Comparison of ENCODE assay signal across 8 cellular contexts in the genomic region with DNA sequence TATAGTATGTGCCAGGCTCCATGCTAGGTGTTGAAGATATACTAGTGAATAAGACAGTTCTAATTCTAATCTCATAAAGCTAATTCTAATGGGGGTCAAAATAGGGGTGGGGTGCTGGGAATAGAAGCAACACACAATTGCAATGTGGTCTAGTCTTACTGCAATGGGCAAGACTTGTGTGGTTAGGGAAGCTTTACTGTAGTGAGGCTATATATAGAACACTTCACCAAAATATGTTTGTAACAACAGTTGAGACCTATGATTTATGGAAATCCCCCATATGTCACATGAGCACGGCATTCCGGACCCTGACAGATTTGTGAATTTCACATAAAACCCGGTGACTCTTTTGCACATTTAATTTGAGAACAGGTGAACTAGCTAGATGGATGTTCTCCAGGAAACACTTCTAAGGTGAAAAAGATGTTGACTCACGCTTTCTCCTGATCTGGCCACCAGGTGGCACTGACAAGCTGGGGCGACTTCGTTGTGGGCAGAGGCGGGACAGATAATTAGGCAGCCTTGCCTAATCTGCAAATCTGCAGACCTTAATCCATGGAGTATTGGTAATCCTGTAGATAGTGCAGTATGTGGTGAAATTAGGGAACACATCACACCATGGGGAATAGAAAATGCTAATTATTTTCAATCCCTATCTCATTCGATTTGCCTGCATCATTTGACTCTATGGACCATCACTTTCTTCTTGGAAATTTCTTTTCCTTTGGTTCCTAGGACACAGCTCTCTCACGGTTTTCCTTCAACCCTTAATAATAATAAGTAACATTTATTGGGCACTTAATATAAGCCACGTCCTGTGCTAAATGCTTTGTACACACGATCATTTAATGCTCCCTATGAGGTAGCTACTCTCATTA. TPM values are rescaled to one million over a fixed set of nuclear protein-coding genes. Genes with fewer than 3 reads are reported as not detected.
DNase-seq lines count a peak whose midpoint lies in the region; ATAC-seq and TF ChIP-seq lines count a peak whose summit lies in the region.

No MANE protein-coding gene starts in this region.

- no peaks in the 10 kb centered on the region for H3K9me3 Mint-ChIP-seq in mesothelial cell of epicardium

- ATAC-seq in HG02852 (IDR thresholded peaks at IDR 0.05; ENCODE audit: unreplicated experiment) (peak; percentile 53), HG02588 (IDR thresholded peaks at IDR 0.05; ENCODE audit: unreplicated experiment) (no peak)

- DNase-seq in DMS79 (lab: John Stamatoyannopoulos, UW) (peak; percentile 24), NCI-H526 treated with DMSO at 0.1 percent for 48 hours (lab: John Stamatoyannopoulos, UW) (peak; percentile 71), mesothelial cell of epicardium (ENCODE audit: low spot score in 2 of 2, unreplicated experiment in 2 of 2) (peak; percentile 42 to 70)
- DNase-seq in activated CD4-positive, alpha-beta T cell treated with anti-CD3 and anti-CD28 coated beads, Interleukin-2, amount 50 U/mL, for 4 hours: peak; percentile 68 to 73
- peak; percentile 69 for DNase-seq in effector CD4-positive, alpha-beta T cell
- DNase-seq in stimulated activated CD8-positive, alpha-beta memory T cell treated with anti-CD3 and anti-CD28 coated beads, Interleukin-4, amount 100 ng/mL, for 4 hours (ENCODE audit: low read depth in 2 of 2, low spot score in 1 of 2): peak; percentile 30 to 55

- TF ChIP-seq CTCF in mesothelial cell of epicardium (IDR thresholded peaks at IDR 0.05; ENCODE audit: unreplicated experiment): peak; percentile 95

- H3K4me1 Mint-ChIP-seq in mesothelial cell of epicardium: no peaks in the 10 kb centered on the region

- H3K27me3 Mint-ChIP-seq in mesothelial cell of epicardium (ENCODE audit: low read depth): peaks cover 66% of the 10 kb centered on the region

- H3K36me3 Mint-ChIP-seq in mesothelial cell of epicardium: no peaks in the 10 kb centered on the region

- H3K27ac Mint-ChIP-seq in mesothelial cell of epicardium: no peak overlapping the region

- H3K4me3 Mint-ChIP-seq in mesothelial cell of epicardium: no peak overlapping the region

RNA-seq across cellular contexts. Expression of gene KIAA0040, which starts 37.7 kb away (rescaled TPM):
- total RNA-seq in mesothelial cell of epicardium: 3.4 to 3.8 TPM (median 3.7 TPM) in 3 replicates
